Comparison of ENCODE assay signal across 8 cellular contexts in genomic region chr5:134464988-134465855, GRCh38. TPM values are rescaled to one million over a fixed set of nuclear protein-coding genes. Genes with fewer than 3 reads are reported as not detected.
DNase-seq lines count a peak whose midpoint lies in the region; ATAC-seq, FAIRE-seq and TF ChIP-seq lines count a peak whose summit lies in the region.

No MANE protein-coding gene starts in this region.

- H3K79me2 ChIP-seq in keratinocyte (ENCODE audit: control insufficient read depth, insufficient read depth, low read length): no peaks in the 10 kb centered on the region

- peak overlapping the region; percentile 78 for H3K4me3 ChIP-seq in GM12864 (ENCODE audit: low read depth, low read length)
- H3K4me3 ChIP-seq in WERI-Rb-1 (ENCODE audit: low read depth, low read length): peak overlapping the region; percentile 47
- H3K4me3 ChIP-seq in keratinocyte (ENCODE audit: control insufficient read depth in 2 of 3, extremely low read depth in 1 of 3, insufficient read depth in 2 of 3, low read depth in 1 of 3, low read length in 3 of 3): no peak overlapping the region
- peak overlapping the region in 3 of 4 donors; percentile 42 to 64 (median 46) for H3K4me3 ChIP-seq in transverse colon

- in situ Hi-C loops in transverse colon (cut with MboI; ENCODE audit: low pct_ligation_motif_present in 1 of 4, low pct_unique_long_range_greater_than_20kb in 1 of 4, low sequenced_read_pairs in 3 of 4): no loop called here

- FAIRE-seq in keratinocyte (lab: Jason Lieb, UNC) (peak; percentile 69), D721Med (lab: Jason Lieb, UNC) (no peak)

- H3K36me3 ChIP-seq in WERI-Rb-1 (no peaks in the 10 kb centered on the region), keratinocyte (ENCODE audit: control insufficient read depth in 2 of 2, extremely low read depth in 1 of 2, insufficient read depth in 2 of 2, low read length in 2 of 2) (no peaks in the 10 kb centered on the region), transverse colon (no peaks in the 10 kb centered on the region)

- H3K27ac ChIP-seq in WERI-Rb-1 (peak overlapping the region; percentile 84), keratinocyte (ENCODE audit: control insufficient read depth, insufficient read depth, low read length) (peak overlapping the region; percentile 90), transverse colon (peak overlapping the region; percentile 94 to 100 (median 100))

- peak overlapping the region; percentile 52 for H2AFZ ChIP-seq in keratinocyte (ENCODE audit: control insufficient read depth, low read length)

- peaks cover 27% of the 10 kb centered on the region for H3K4me1 ChIP-seq in keratinocyte (ENCODE audit: control insufficient read depth, extremely low read depth, insufficient read depth, low read length)
- peaks cover 14 to 32% (median 26%) of the 10 kb centered on the region in 4 donors for H3K4me1 ChIP-seq in transverse colon

- peak overlapping the region; percentile 81 for H3K9ac ChIP-seq in keratinocyte (ENCODE audit: control insufficient read depth, extremely low read depth, insufficient read depth, low read length)

- no peak for TF ChIP-seq CTCF in GM12864 (IDR thresholded peaks at IDR 0.05; ENCODE audit: low read depth, low read length, missing control alignments)
- no peak for TF ChIP-seq CTCF in WERI-Rb-1 (IDR thresholded peaks at IDR 0.05; ENCODE audit: low read depth, low read length)
- TF ChIP-seq CTCF in keratinocyte (optimal IDR thresholded peaks at IDR 0.05 in 1 of 3, IDR thresholded peaks at IDR 0.05 in 1 of 3, conservative IDR thresholded peaks at IDR 0.05 in 1 of 3; ENCODE audit: extremely low read depth in 1 of 3, insufficient read depth in 2 of 3, low read length in 3 of 3): no peak
- TF ChIP-seq CTCF in transverse colon (IDR thresholded peaks at IDR 0.05): no peak
- no peak for TF ChIP-seq CTCF in D721Med (IDR thresholded peaks at IDR 0.05; ENCODE audit: insufficient read depth, missing control alignments)
- TF ChIP-seq CTCF in omental fat pad (IDR thresholded peaks at IDR 0.05): no peak

- 0 to 43% methylated on average over 4 to 13 of the region's 14 CpGs for WGBS in transverse colon (ENCODE audit: low coverage in 1 of 2), 2 donors

- peaks cover 4% of the 10 kb centered on the region for H3K9me1 ChIP-seq in keratinocyte (ENCODE audit: control insufficient read depth, extremely low read depth, insufficient read depth, low read length)

- intact Hi-C loops in transverse colon (cut with DNase I; ENCODE audit: low total_unique reads): no loop called here

- TF ChIP-seq POLR2A in transverse colon (IDR thresholded peaks at IDR 0.05): no peak

- H3K9me3 ChIP-seq in WERI-Rb-1 (ENCODE audit: severe bottlenecking): no peaks in the 10 kb centered on the region
- no peaks in the 10 kb centered on the region for H3K9me3 ChIP-seq in keratinocyte (ENCODE audit: control insufficient read depth, low read depth, low read length)
- no peaks in the 10 kb centered on the region for H3K9me3 ChIP-seq in transverse colon

- peak overlapping the region; percentile 96 for H3K4me2 ChIP-seq in keratinocyte (ENCODE audit: control insufficient read depth, extremely low read depth, insufficient read depth, low read depth, low read length)

- dilution Hi-C loops in keratinocyte (cut with MboI; ENCODE audit: extremely low pct_ligation_motif_present, low sequenced_read_pairs): no loop called here

- ATAC-seq in HG02571 (IDR thresholded peaks at IDR 0.05; ENCODE audit: unreplicated experiment) (peak; percentile 21), omental fat pad (ENCODE audit: low FRiP score) (no peak)

- no peaks in the 10 kb centered on the region for H4K20me1 ChIP-seq in keratinocyte (ENCODE audit: control insufficient read depth, extremely low read depth, insufficient read depth, low read length)

- peak; percentile 13 for DNase-seq in GM12864 (ENCODE audit: low read depth)
- DNase-seq in WERI-Rb-1: no peak
- DNase-seq in keratinocyte (ENCODE audit: low read depth, low spot score): no peak
- no peak for DNase-seq in transverse colon
- no peak for DNase-seq in D721Med (ENCODE audit: insufficient read length, low spot score)
- no peak for DNase-seq in SHP77 treated with DMSO at 0.1 percent for 48 hours (lab: John Stamatoyannopoulos, UW)
- DNase-seq in omental fat pad (ENCODE audit: low spot score): no peak

- TF ChIP-seq EP300 in transverse colon (IDR thresholded peaks at IDR 0.05; ENCODE audit: low read depth): no peak

- H3K27me3 ChIP-seq in WERI-Rb-1 (ENCODE audit: insufficient read depth, low read depth, severe bottlenecking): no peaks in the 10 kb centered on the region
- no peaks in the 10 kb centered on the region for H3K27me3 ChIP-seq in keratinocyte (ENCODE audit: control insufficient read depth, extremely low read depth, insufficient read depth, low read length)
- no peaks in the 10 kb centered on the region for H3K27me3 ChIP-seq in transverse colon

RNA-seq across cellular contexts. Expression of gene CDKN2AIPNL, which starts 53.5 kb away (rescaled TPM):
- 17.4 to 28.4 TPM (median 22.2 TPM) in 3 replicates for polyA plus RNA-seq in keratinocyte
- polyA plus RNA-seq in keratinocyte (2011; ENCODE audit: low read depth): 7.3 TPM
- 21.3 and 24.9 TPM in 2 replicates for polyA plus RNA-seq in keratinocyte (2011; cell fraction: cytosol; rRNA removed)
- polyA plus RNA-seq in keratinocyte (2011; cell fraction: nucleus; rRNA removed): 3.8 and 5.3 TPM in 2 replicates
- polyA plus RNA-seq in keratinocyte (2012; ENCODE audit: low replicate concordance): 12.3 and 24.7 TPM in 2 replicates
- polyA minus RNA-seq in keratinocyte: 5.7 to 6.4 TPM (median 6.2 TPM) in 3 replicates
- polyA minus RNA-seq in keratinocyte (2011; cell fraction: cytosol; rRNA and poly(A)+ RNA removed): 16.5 TPM
- 0.84 and 2.2 TPM in 2 replicates for polyA minus RNA-seq in keratinocyte (2011; cell fraction: nucleus; rRNA and poly(A)+ RNA removed)
- total RNA-seq in transverse colon (10 to 100 TPM in 2 of 4 donors, 1 to 10 TPM in 1, not detected in 1; 3.2 to 18.7 (median 12.9) TPM), omental fat pad (10 to 100 TPM; 10.2 to 20.4 (median 17.7) TPM)

Comparison
In these comparisons a context has a peak if more than half of its experiments do, and no peak if none do; other contexts are left out.
1. H3K4me3 ChIP-seq: peak in GM12864 (single experiment), WERI-Rb-1 (single experiment) and transverse colon (3 of 4); none in keratinocyte (0 of 3).
2. Peak in every context shown above with its lines, with median percentiles within 50 percentile points of each other: H3K27ac ChIP-seq.